ENCODE assay signal across 1 cellular context in the genomic region with DNA sequence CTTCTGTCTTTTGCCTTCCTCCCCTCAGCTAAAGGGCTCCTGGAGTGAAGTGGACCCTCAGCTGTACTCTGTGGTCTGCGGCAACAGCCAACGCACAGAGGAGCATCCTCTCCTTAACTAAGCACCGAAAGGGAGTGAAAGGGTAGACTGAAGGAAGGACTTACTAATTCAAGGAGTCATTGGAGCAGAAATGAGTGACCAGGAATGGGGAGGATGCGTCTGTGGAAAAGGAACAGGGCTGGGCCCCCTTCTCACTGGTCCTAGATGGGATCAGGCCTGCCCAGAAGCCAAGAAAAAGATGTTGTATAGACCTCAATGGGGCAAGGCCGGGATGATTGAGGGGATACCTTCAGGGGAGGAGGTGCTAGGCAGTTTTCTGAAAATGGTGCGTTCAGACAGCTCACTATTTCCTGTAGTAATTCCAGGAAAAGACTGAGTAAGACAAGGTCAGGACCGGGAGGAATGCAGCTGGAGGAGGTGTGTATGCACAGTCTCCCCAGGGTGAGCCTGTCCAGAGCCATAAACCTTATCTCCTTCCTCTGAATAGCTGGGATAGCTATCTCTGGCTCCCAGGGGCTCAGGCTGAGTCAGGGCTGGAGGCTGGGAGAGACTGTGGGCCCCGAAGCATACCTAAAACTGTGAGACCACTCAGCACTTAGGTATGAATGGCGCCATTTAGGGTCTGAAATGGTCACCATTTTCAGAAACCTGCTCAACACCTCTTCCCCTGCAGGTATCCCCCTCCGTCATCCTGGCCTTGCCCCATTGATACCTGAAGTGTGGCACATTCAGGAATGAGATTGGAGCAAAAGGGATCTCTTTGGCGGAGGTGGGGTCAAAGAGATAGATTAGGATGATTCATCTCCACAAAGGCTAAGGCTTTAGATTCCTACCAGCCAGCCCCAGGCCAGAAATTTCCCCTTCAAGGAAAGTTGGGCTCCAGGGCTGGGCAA.
TF ChIP-seq lines count a peak whose summit lies in the region.

No MANE protein-coding gene starts in this region.

TF ChIP-seq in HepG2, 621 proteins besides CTCF, POLR2A, EP300 and RAD21 (continued from another document):
- TF ChIP-seq, protein P1, sequence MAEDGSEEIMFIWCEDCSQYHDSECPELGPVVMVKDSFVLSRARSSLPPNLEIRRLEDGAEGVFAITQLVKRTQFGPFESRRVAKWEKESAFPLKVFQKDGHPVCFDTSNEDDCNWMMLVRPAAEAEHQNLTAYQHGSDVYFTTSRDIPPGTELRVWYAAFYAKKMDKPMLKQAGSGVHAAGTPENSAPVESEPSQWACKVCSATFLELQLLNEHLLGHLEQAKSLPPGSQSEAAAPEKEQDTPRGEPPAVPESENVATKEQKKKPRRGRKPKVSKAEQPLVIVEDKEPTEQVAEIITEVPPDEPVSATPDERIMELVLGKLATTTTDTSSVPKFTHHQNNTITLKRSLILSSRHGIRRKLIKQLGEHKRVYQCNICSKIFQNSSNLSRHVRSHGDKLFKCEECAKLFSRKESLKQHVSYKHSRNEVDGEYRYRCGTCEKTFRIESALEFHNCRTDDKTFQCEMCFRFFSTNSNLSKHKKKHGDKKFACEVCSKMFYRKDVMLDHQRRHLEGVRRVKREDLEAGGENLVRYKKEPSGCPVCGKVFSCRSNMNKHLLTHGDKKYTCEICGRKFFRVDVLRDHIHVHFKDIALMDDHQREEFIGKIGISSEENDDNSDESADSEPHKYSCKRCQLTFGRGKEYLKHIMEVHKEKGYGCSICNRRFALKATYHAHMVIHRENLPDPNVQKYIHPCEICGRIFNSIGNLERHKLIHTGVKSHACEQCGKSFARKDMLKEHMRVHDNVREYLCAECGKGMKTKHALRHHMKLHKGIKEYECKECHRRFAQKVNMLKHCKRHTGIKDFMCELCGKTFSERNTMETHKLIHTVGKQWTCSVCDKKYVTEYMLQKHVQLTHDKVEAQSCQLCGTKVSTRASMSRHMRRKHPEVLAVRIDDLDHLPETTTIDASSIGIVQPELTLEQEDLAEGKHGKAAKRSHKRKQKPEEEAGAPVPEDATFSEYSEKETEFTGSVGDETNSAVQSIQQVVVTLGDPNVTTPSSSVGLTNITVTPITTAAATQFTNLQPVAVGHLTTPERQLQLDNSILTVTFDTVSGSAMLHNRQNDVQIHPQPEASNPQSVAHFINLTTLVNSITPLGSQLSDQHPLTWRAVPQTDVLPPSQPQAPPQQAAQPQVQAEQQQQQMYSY (CRISPR knock-in tag; IDR thresholded peaks at IDR 0.05) = peak; percentile 32; the same call in 1 of the 2 replicates
- TF ChIP-seq KAT8 (CRISPR knock-in tag; IDR thresholded peaks at IDR 0.05) (0 out of 2 replicates have a peak, but pooled peaks have one; percentile 32), DMAP1 (CRISPR knock-in tag; IDR thresholded peaks at IDR 0.05) (peak; percentile 20; the same call in 1 of the 2 replicates), ZNF792 (CRISPR knock-in tag; IDR thresholded peaks at IDR 0.05) (0 out of 2 replicates have a peak, but pooled peaks have one; percentile 28), ELF3 (CRISPR knock-in tag; IDR thresholded peaks at IDR 0.05) (peak; percentile 52; the same call in 1 of the 2 replicates), RARA (CRISPR knock-in tag; IDR thresholded peaks at IDR 0.05) (0 out of 2 replicates have a peak, but pooled peaks have one; percentile 16)
- TF ChIP-seq, protein P2, sequence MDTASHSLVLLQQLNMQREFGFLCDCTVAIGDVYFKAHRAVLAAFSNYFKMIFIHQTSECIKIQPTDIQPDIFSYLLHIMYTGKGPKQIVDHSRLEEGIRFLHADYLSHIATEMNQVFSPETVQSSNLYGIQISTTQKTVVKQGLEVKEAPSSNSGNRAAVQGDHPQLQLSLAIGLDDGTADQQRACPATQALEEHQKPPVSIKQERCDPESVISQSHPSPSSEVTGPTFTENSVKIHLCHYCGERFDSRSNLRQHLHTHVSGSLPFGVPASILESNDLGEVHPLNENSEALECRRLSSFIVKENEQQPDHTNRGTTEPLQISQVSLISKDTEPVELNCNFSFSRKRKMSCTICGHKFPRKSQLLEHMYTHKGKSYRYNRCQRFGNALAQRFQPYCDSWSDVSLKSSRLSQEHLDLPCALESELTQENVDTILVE (CRISPR knock-in tag; IDR thresholded peaks at IDR 0.05) = no peak
